ENCODE assay signal across 11 cellular contexts in the genomic region with DNA sequence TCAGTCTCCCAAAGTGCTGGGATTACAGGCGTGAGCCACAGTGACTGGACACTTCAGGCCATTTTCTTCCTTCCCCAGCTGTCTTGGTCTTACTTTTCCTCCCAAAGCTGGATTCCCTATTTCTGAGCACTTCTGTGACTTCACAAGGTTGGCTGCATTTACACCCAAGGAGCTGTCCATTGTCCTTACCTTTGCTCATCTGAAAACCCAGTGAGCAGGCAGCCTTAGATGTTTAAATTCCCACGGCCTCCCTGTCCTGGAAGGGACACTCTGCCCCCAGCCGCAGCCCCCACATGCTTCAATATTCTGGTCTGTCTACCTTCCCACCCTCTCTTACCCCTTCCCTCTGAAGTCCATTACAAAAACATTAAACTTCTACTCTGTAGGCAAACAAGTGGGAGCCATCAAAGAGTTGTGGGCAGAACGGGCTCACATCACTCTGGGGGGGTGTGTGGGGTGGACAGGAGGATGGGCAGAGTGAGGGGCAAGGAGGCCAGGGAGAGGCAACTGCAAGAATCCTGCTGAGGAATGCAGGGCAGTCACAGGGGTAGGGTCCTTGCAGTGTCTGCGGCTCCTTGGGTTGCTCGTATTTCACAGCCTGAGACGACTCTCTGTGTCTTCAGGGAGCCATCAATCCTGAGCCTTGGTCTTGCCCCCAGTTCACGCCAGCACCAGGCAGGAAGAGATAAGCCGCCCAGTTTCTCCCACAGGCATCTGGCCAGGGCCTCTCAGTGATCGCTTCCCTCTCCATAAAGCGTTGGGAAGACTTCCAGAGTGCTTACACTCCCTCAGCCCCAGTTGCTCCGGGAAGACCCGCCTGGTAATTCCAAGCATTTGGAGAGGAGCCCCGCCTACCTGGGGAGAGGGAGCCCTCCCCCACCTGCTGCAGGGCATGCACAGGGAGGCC.
A peak's percentile ranks its signal among the peaks of the same experiment; 100 is the strongest.
DNase-seq lines count a peak whose midpoint lies in the region; TF ChIP-seq lines count a peak whose summit lies in the region.
"Had no signal": no experiment of that assay in that cellular context is flagged by ENCODE, and none has a peak within 500 bp of the region (broad histone marks: within the 10 kb centered on the region; RNA-seq: fewer than 3 reads in every experiment).

No MANE protein-coding gene starts in this region.

- WGBS in ovary, 3 donors: 10 to 12% (median 11%) methylated on average over 14 of the region's 14 CpGs

- intact Hi-C loops in ovary (cut with DNase I): loop anchor here (5.0 to 10.0 kb wide), 5 partner anchors 90 to 392 kb away; partner anchors contain the start of gene ATXN7L1 (in 1 of the 4)

- H3K9ac ChIP-seq in ES-I3 (ENCODE audit: low read depth, low read length): peak overlapping the region; percentile 15; the same call in 1 of the 2 replicates

- no peaks in the 10 kb centered on the region for H3K9me3 ChIP-seq in ES-I3 (ENCODE audit: control insufficient read depth, insufficient read depth, low read length)
- H3K9me3 ChIP-seq in ovary: no peaks in the 10 kb centered on the region
- H3K9me3 ChIP-seq: suprapubic skin had no signal

- TF ChIP-seq EP300 in ovary (IDR thresholded peaks at IDR 0.05): no peak

- TF ChIP-seq CTCF in fibroblast of mammary gland (conservative IDR thresholded peaks at IDR 0.05; ENCODE audit: control insufficient read depth, insufficient read depth, low read depth, low read length): no peak
- TF ChIP-seq CTCF in ovary (IDR thresholded peaks at IDR 0.05): no peak

- peak; percentile 44 for DNase-seq in NCI-H446 treated with DMSO at 0.1 percent for 48 hours (lab: John Stamatoyannopoulos, UW)
- DNase-seq in fibroblast of mammary gland (ENCODE audit: low read depth): peak; percentile 31
- peak; percentile 52 to 79 (median 62) for DNase-seq in ovary
- DNase-seq in 8988T: no peak
- DNase-seq in SHP77 treated with DMSO at 0.1 percent for 48 hours (lab: John Stamatoyannopoulos, UW): no peak
- no peak for DNase-seq in NCI-H1694 treated with DMSO at 0.1 percent for 48 hours (lab: John Stamatoyannopoulos, UW)
- DNase-seq in NCI-H510A treated with DMSO at 0.1 percent for 48 hours (lab: John Stamatoyannopoulos, UW): no peak
- DNase-seq: activated naive CD4-positive, alpha-beta T cell treated with anti-CD3 and anti-CD28 coated beads, Interleukin-2, amount 50 U/mL, for 16 hours; hippocampal formation had no signal

- H3K27me3 ChIP-seq in ovary: no peaks in the 10 kb centered on the region
- H3K27me3 ChIP-seq: suprapubic skin had no signal

- H3K4me3 ChIP-seq in fibroblast of mammary gland (ENCODE audit: control insufficient read depth, low read depth, low read length) (no peak overlapping the region), ovary (no peak overlapping the region)
- H3K4me3 ChIP-seq: suprapubic skin had no signal

- H3K4me1 ChIP-seq in ES-I3 (ENCODE audit: insufficient read depth, low read length): peaks cover 39% of the 10 kb centered on the region
- H3K4me1 ChIP-seq in ovary (ENCODE audit: insufficient read depth): peaks cover 17% of the 10 kb centered on the region

- no peak for TF ChIP-seq POLR2A in ovary (IDR thresholded peaks at IDR 0.05)

- peak overlapping the region in 1 of 2 donors; percentile 22 for H3K27ac ChIP-seq in ovary
- H3K27ac ChIP-seq: suprapubic skin had no signal

- H3K36me3 ChIP-seq in ES-I3 (ENCODE audit: insufficient read depth, low read length): no peaks in the 10 kb centered on the region
- no peaks in the 10 kb centered on the region for H3K36me3 ChIP-seq in ovary

Comparison
In these comparisons a context has a peak if more than half of its experiments do, and no peak if none do; other contexts are left out.
1. DNase-seq: peak in NCI-H446 treated with DMSO at 0.1 percent for 48 hours (single experiment), fibroblast of mammary gland (single experiment) and ovary (5 of 5); none in 8988T (single experiment), SHP77 treated with DMSO at 0.1 percent for 48 hours (single experiment), NCI-H1694 treated with DMSO at 0.1 percent for 48 hours (single experiment) and NCI-H510A treated with DMSO at 0.1 percent for 48 hours (single experiment).